In genomic region chr10:132370426-132371340, GRCh38 we compare ENCODE assay signal across 17 cellular contexts. TPM values are rescaled to one million over a fixed set of nuclear protein-coding genes. Genes with fewer than 3 reads are reported as not detected.
DNase-seq lines count a peak whose midpoint lies in the region; ATAC-seq and TF ChIP-seq lines count a peak whose summit lies in the region.
"Had no signal": no experiment of that assay in that cellular context is flagged by ENCODE, and none has a peak within 500 bp of the region (broad histone marks: within the 10 kb centered on the region; RNA-seq: fewer than 3 reads in every experiment).

No MANE protein-coding gene starts in this region.

- H3K4me3 ChIP-seq in osteoblast (ENCODE audit: insufficient read depth, low read length): no peak overlapping the region

- H3K27ac ChIP-seq in osteoblast (ENCODE audit: low read depth, low read length): no peak overlapping the region
- H3K27ac ChIP-seq: KMS-11, RWPE1 had no signal

- peaks cover 3% of the 10 kb centered on the region for H3K4me1 ChIP-seq in osteoblast (ENCODE audit: insufficient read depth, low read length)

- no peak overlapping the region for H3K4me2 ChIP-seq in osteoblast (ENCODE audit: insufficient read depth, low read length)
- H3K4me2 ChIP-seq: KMS-11 had no signal

- H3K27me3 ChIP-seq in osteoblast (ENCODE audit: insufficient read depth, low read length): no peaks in the 10 kb centered on the region

- H3K36me3 ChIP-seq in osteoblast (ENCODE audit: insufficient read depth, low read length): no peaks in the 10 kb centered on the region

- no peak for ATAC-seq in natural killer cell treated with Interleukin-12 subunit alpha and Interleukin-12 subunit beta and Interleukin-15 and Interleukin-18, amount 100 ng/mL, for 72 hours
- no peak for ATAC-seq in natural killer cell

- H3K36me3 Mint-ChIP-seq in natural killer cell treated with Interleukin-12 subunit alpha and Interleukin-12 subunit beta and Interleukin-15 and Interleukin-18, amount 100 ng/mL, for 72 hours: no peaks in the 10 kb centered on the region
- H3K36me3 Mint-ChIP-seq in natural killer cell: peaks cover 24% of the 10 kb centered on the region
- H3K36me3 Mint-ChIP-seq in glutamatergic neuron (ENCODE audit: unreplicated experiment): peaks cover 23% of the 10 kb centered on the region

- H3K27ac Mint-ChIP-seq in natural killer cell treated with Interleukin-12 subunit alpha and Interleukin-12 subunit beta and Interleukin-15 and Interleukin-18, amount 100 ng/mL, for 72 hours: no peak overlapping the region
- H3K27ac Mint-ChIP-seq in natural killer cell (no peak overlapping the region), glutamatergic neuron (ENCODE audit: unreplicated experiment) (no peak overlapping the region)

- no peaks in the 10 kb centered on the region for H3K9me3 Mint-ChIP-seq in natural killer cell treated with Interleukin-12 subunit alpha and Interleukin-12 subunit beta and Interleukin-15 and Interleukin-18, amount 100 ng/mL, for 72 hours
- H3K9me3 Mint-ChIP-seq in natural killer cell (no peaks in the 10 kb centered on the region), glutamatergic neuron (ENCODE audit: unreplicated experiment) (peaks cover 11% of the 10 kb centered on the region)

- no peak overlapping the region for H3K4me3 Mint-ChIP-seq in natural killer cell treated with Interleukin-12 subunit alpha and Interleukin-12 subunit beta and Interleukin-15 and Interleukin-18, amount 100 ng/mL, for 72 hours
- no peak overlapping the region for H3K4me3 Mint-ChIP-seq in natural killer cell
- H3K4me3 Mint-ChIP-seq in glutamatergic neuron (ENCODE audit: unreplicated experiment): no peak overlapping the region

- DNase-seq in natural killer cell treated with Interleukin-12 subunit alpha and Interleukin-12 subunit beta and Interleukin-15 and Interleukin-18, amount 100 ng/mL, for 72 hours (ENCODE audit: low spot score): peak; percentile 42
- DNase-seq in natural killer cell (no peak), glutamatergic neuron (peak; percentile 5), osteoblast (ENCODE audit: insufficient read length, low spot score, missing footprints) (peak; percentile 37), 8988T (no peak), NCI-H2107 (lab: John Stamatoyannopoulos, UW) (no peak)
- no peak for DNase-seq in activated effector memory CD4-positive, alpha-beta T cell treated with Interleukin-2 at 50 U/mL for 16 hours
- DNase-seq: DMS79 treated with DMSO at 0.1 percent for 48 hours, GOT3, MV-4-11, NCI-H1417, NCI-H187 treated with DMSO at 0.1 percent for 48 hours, NCI-H226, NCI-H524, PC-3 had no signal

- H3K9me3 ChIP-seq in osteoblast (ENCODE audit: low read depth, low read length): no peaks in the 10 kb centered on the region

- H3K4me1 Mint-ChIP-seq in natural killer cell treated with Interleukin-12 subunit alpha and Interleukin-12 subunit beta and Interleukin-15 and Interleukin-18, amount 100 ng/mL, for 72 hours (ENCODE audit: low read depth in 2 of 2): peaks cover 4 to 5% of the 10 kb centered on the region in 2 donors
- H3K4me1 Mint-ChIP-seq in natural killer cell (peaks cover 6 to 12% of the 10 kb centered on the region in 2 donors), glutamatergic neuron (ENCODE audit: low read depth, unreplicated experiment) (peaks cover 13% of the 10 kb centered on the region)

- peaks cover 0 to 2% of the 10 kb centered on the region in 2 donors for H3K27me3 Mint-ChIP-seq in natural killer cell treated with Interleukin-12 subunit alpha and Interleukin-12 subunit beta and Interleukin-15 and Interleukin-18, amount 100 ng/mL, for 72 hours
- H3K27me3 Mint-ChIP-seq in natural killer cell (ENCODE audit: low read depth in 2 of 2): peaks cover 0 to 3% of the 10 kb centered on the region in 2 donors
- H3K27me3 Mint-ChIP-seq in glutamatergic neuron (ENCODE audit: unreplicated experiment): peaks cover 7% of the 10 kb centered on the region

- intact Hi-C loops in natural killer cell (cut with micrococcal nuclease): no loop called here

- H2AFZ ChIP-seq in osteoblast (ENCODE audit: low read length): no peak overlapping the region

- no peak for TF ChIP-seq CTCF in natural killer cell (IDR thresholded peaks at IDR 0.05)
- TF ChIP-seq CTCF in glutamatergic neuron (IDR thresholded peaks at IDR 0.05; ENCODE audit: partially characterized antibody, unreplicated experiment): no peak
- TF ChIP-seq CTCF in osteoblast (IDR thresholded peaks at IDR 0.05; ENCODE audit: extremely low read depth, low read depth, low read length): no peak

- no peaks in the 10 kb centered on the region for H4K20me1 ChIP-seq in osteoblast (ENCODE audit: insufficient read depth, low read length)

- no peaks in the 10 kb centered on the region for H3K79me2 ChIP-seq in osteoblast (ENCODE audit: insufficient read depth, low read length)

RNA-seq across cellular contexts. Expression of gene PWWP2B, which starts 26.3 kb away (rescaled TPM):
- 10 to 100 TPM; 15.2 to 17.9 TPM for total RNA-seq in natural killer cell treated with Interleukin-12 subunit alpha and Interleukin-12 subunit beta and Interleukin-15 and Interleukin-18, amount 100 ng/mL, for 72 hours
- 10 to 100 TPM; 23.7 to 29.5 (median 24.4) TPM for total RNA-seq in natural killer cell
- 49.4 TPM for total RNA-seq in glutamatergic neuron (ENCODE audit: unreplicated experiment)
- 15.3 and 18.5 TPM in 2 replicates for total RNA-seq in osteoblast

RNA-seq across cellular contexts. Expression of gene LRRC27, which starts 38.7 kb away (rescaled TPM):
- 1 to 10 TPM; 6.5 to 8.5 TPM for total RNA-seq in natural killer cell treated with Interleukin-12 subunit alpha and Interleukin-12 subunit beta and Interleukin-15 and Interleukin-18, amount 100 ng/mL, for 72 hours
- total RNA-seq in natural killer cell (10 to 100 TPM in 1 of 3 donors, 1 to 10 TPM in 2; 8.1 to 22.5 (median 9.9) TPM), glutamatergic neuron (ENCODE audit: unreplicated experiment) (13.8 TPM), osteoblast (11.2 and 13.4 TPM in 2 replicates)

Comparison
In these comparisons a context has a peak if more than half of its experiments do, and no peak if none do; other contexts are left out.
1. DNase-seq: peak in natural killer cell treated with Interleukin-12 subunit alpha and Interleukin-12 subunit beta and Interleukin-15 and Interleukin-18, amount 100 ng/mL, for 72 hours (single experiment), glutamatergic neuron (single experiment) and osteoblast (single experiment); none in natural killer cell (single experiment), 8988T (single experiment), NCI-H2107 (single experiment) and activated effector memory CD4-positive, alpha-beta T cell treated with Interleukin-2 at 50 U/mL for 16 hours (single experiment).